23 cellular contexts compared by ENCODE assay signal in genomic region chr7:44664756-44665461, GRCh38. TPM values are rescaled to one million over a fixed set of nuclear protein-coding genes. Genes with fewer than 3 reads are reported as not detected.
DNase-seq lines count a peak whose midpoint lies in the region; ATAC-seq and TF ChIP-seq lines count a peak whose summit lies in the region.
"Had no signal": no experiment of that assay in that cellular context is flagged by ENCODE, and none has a peak within 500 bp of the region (broad histone marks: within the 10 kb centered on the region; RNA-seq: fewer than 3 reads in every experiment).

No MANE protein-coding gene starts in this region.

- peaks cover 54% of the 10 kb centered on the region for H3K36me3 ChIP-seq in CD4-positive, alpha-beta memory T cell (ENCODE audit: insufficient read depth, low read length)
- H3K36me3 ChIP-seq in RWPE2 (ENCODE audit: low read depth) (peaks cover 60% of the 10 kb centered on the region), hepatocyte (replicated peaks; ENCODE audit: insufficient read depth, low read depth) (no peaks in the 10 kb centered on the region), parathyroid adenoma (ENCODE audit: control insufficient read depth, insufficient read depth, low read length) (no peaks in the 10 kb centered on the region)
- peaks cover 8% of the 10 kb centered on the region for H3K36me3 ChIP-seq in CD8-positive, alpha-beta T cell (ENCODE audit: insufficient read depth, low read length)

- peaks cover 64 to 68% of the 10 kb centered on the region in 2 donors for H3K36me3 Mint-ChIP-seq in CD4-positive, alpha-beta memory T cell
- H3K36me3 Mint-ChIP-seq in activated T-helper 2 cell treated with anti-CD3 and anti-CD28 coated beads, Interferon-gamma antibody, Interleukin-2, Interleukin-4, amounts not matched to agents 10 μg/mL and 5 μg/mL and 100 μg/mL, durations not matched to agents 14 hours and 24 hours and 36 hours (ENCODE audit: low read depth) = peaks cover 70% of the 10 kb centered on the region
- peaks cover 76% of the 10 kb centered on the region for H3K36me3 Mint-ChIP-seq in CD8-positive, alpha-beta T cell

- whole genome bisulfite sequencing in hepatocyte (ENCODE audit: low lambda C conversion rate, missing lambda C conversion rate) = 88% methylated on average over 4 of the region's 4 CpGs

- no peaks in the 10 kb centered on the region for H3K9me3 ChIP-seq in CD4-positive, alpha-beta memory T cell (ENCODE audit: control insufficient read depth in 1 of 2, low read length in 2 of 2)
- H3K9me3 ChIP-seq in RWPE2 (ENCODE audit: severe bottlenecking) = no peaks in the 10 kb centered on the region
- H3K9me3 ChIP-seq in hepatocyte (ENCODE audit: low read depth) = no peaks in the 10 kb centered on the region
- H3K9me3 ChIP-seq in parathyroid adenoma (ENCODE audit: control insufficient read depth, low read length) = no peaks in the 10 kb centered on the region
- H3K9me3 ChIP-seq in CD8-positive, alpha-beta T cell (ENCODE audit: low read length) = peaks cover 5% of the 10 kb centered on the region
- H3K9me3 ChIP-seq: HAP-1 had no signal

- no peaks in the 10 kb centered on the region for H3K9me2 ChIP-seq in hepatocyte (replicated peaks; ENCODE audit: insufficient read depth)

- H3K4me1 ChIP-seq in CD4-positive, alpha-beta memory T cell (ENCODE audit: insufficient read depth, low read length) = no peaks in the 10 kb centered on the region
- H3K4me1 ChIP-seq in RWPE2 (ENCODE audit: insufficient read depth, poor library complexity, severe bottlenecking) (no peaks in the 10 kb centered on the region), hepatocyte (ENCODE audit: insufficient read depth) (no peaks in the 10 kb centered on the region), parathyroid adenoma (peaks cover 16% of the 10 kb centered on the region)
- no peaks in the 10 kb centered on the region for H3K4me1 ChIP-seq in CD8-positive, alpha-beta T cell (ENCODE audit: insufficient read depth, low read length)
- H3K4me1 ChIP-seq: HAP-1, vagina had no signal

- H3K4me1 Mint-ChIP-seq in CD4-positive, alpha-beta memory T cell = peaks cover 7 to 17% (median 16%) of the 10 kb centered on the region in 4 donors
- H3K4me1 Mint-ChIP-seq in activated T-helper 2 cell treated with anti-CD3 and anti-CD28 coated beads, Interferon-gamma antibody, Interleukin-2, Interleukin-4, amounts not matched to agents 10 μg/mL and 5 μg/mL and 100 μg/mL, durations not matched to agents 14 hours and 24 hours and 36 hours (ENCODE audit: low read depth) = peaks cover 4% of the 10 kb centered on the region
- peaks cover 3% of the 10 kb centered on the region for H3K4me1 Mint-ChIP-seq in CD8-positive, alpha-beta T cell (ENCODE audit: low read depth)

- POLR2A ChIA-PET in CD4-positive, alpha-beta memory T cell (lab: Charles Lee; ENCODE audit: partially characterized antibody) = interaction anchor here (1.1 kb wide), 1 partner anchor 27 kb away, joined by 3 read pairs; no protein-coding TSS in a partner anchor
- POLR2A ChIA-PET in CD8-positive, alpha-beta T cell (lab: Charles Lee) = no interaction called here

- TF ChIP-seq CTCF in RWPE2 (IDR thresholded peaks at IDR 0.05; ENCODE audit: poor library complexity, severe bottlenecking) (no peak), hepatocyte (IDR thresholded peaks at IDR 0.05; ENCODE audit: poor library complexity) (no peak), parathyroid adenoma (IDR thresholded peaks at IDR 0.05) (no peak)
- no peak for TF ChIP-seq CTCF in CD8-positive, alpha-beta T cell (IDR thresholded peaks at IDR 0.05)

- peaks cover 3 to 11% (median 7%) of the 10 kb centered on the region in 8 donors for H3K9me3 Mint-ChIP-seq in CD4-positive, alpha-beta memory T cell
- peaks cover 12% of the 10 kb centered on the region for H3K9me3 Mint-ChIP-seq in activated T-helper 2 cell treated with anti-CD3 and anti-CD28 coated beads, Interferon-gamma antibody, Interleukin-2, Interleukin-4, amounts not matched to agents 10 μg/mL and 5 μg/mL and 100 μg/mL, durations not matched to agents 14 hours and 24 hours and 36 hours
- H3K9me3 Mint-ChIP-seq in CD8-positive, alpha-beta T cell = peaks cover 10% of the 10 kb centered on the region

- no peak overlapping the region for H3K27ac ChIP-seq in CD4-positive, alpha-beta memory T cell (ENCODE audit: low read depth, low read length)
- H3K27ac ChIP-seq in RWPE2 (ENCODE audit: poor library complexity, severe bottlenecking) (peak overlapping the region; percentile 7), hepatocyte (peak overlapping the region; percentile 3), parathyroid adenoma (peak overlapping the region; percentile 87)
- no peak overlapping the region for H3K27ac ChIP-seq in CD8-positive, alpha-beta T cell (ENCODE audit: low read depth, low read length)
- H3K27ac ChIP-seq: esophagus muscularis mucosa, vagina had no signal

- no peak overlapping the region for H3K4me3 Mint-ChIP-seq in CD4-positive, alpha-beta memory T cell
- no peak overlapping the region for H3K4me3 Mint-ChIP-seq in activated T-helper 2 cell treated with anti-CD3 and anti-CD28 coated beads, Interferon-gamma antibody, Interleukin-2, Interleukin-4, amounts not matched to agents 10 μg/mL and 5 μg/mL and 100 μg/mL, durations not matched to agents 14 hours and 24 hours and 36 hours (ENCODE audit: low read depth)
- H3K4me3 Mint-ChIP-seq in CD8-positive, alpha-beta T cell = no peak overlapping the region
- H3K4me3 Mint-ChIP-seq: activated naive CD8-positive, alpha-beta T cell treated with anti-CD3 and anti-CD28 coated beads for 36 hours; activated T-helper 1 cell treated with anti-CD3 and anti-CD28 coated beads, Interleukin-12 subunit alpha, Interleukin-12 subunit beta, Interleukin-2, Interleukin-4 antibody, amounts not matched to agents 30 ng/mL and 10 ng/mL and 1 ng/mL, durations not matched to agents 14 hours and 24 hours and 36 hours; CD4-positive, alpha-beta T cell; natural killer cell had no signal

- no peak for DNase-seq in CD4-positive, alpha-beta memory T cell
- DNase-seq in RWPE2 (ENCODE audit: low spot score) = no peak
- no peak for DNase-seq in hepatocyte (ENCODE audit: low spot score)
- DNase-seq in activated T-helper 2 cell treated with anti-CD3 and anti-CD28 coated beads, Interferon-gamma antibody, Interleukin-2, Interleukin-4, amounts not matched to agents 10 μg/mL and 5 μg/mL and 100 μg/mL, durations not matched to agents 14 hours and 24 hours and 36 hours (ENCODE audit: low spot score) = no peak
- no peak for DNase-seq in AG20443 (ENCODE audit: low spot score)
- DNase-seq in CD8-positive, alpha-beta T cell = no peak
- DNase-seq: activated naive CD8-positive, alpha-beta T cell treated with anti-CD3 and anti-CD28 coated beads for 36 hours; CD4-positive, alpha-beta T cell; effector CD8-positive, alpha-beta T cell; KBM-7; midbrain; MV-4-11; natural killer cell; NCI-H1694; NCI-H69; stimulated activated CD4-positive, alpha-beta T cell treated with anti-CD3 and anti-CD28 coated beads, Interleukin-1b, Interleukin-23, amount 100 ng/mL, for 48 hours; SW 1271 had no signal

- no peaks in the 10 kb centered on the region for H4K20me1 ChIP-seq in hepatocyte (ENCODE audit: insufficient read depth, poor library complexity, severe bottlenecking)

- no peak overlapping the region for H3K4me3 ChIP-seq in CD4-positive, alpha-beta memory T cell (ENCODE audit: low read length in 2 of 2)
- no peak overlapping the region for H3K4me3 ChIP-seq in RWPE2 (ENCODE audit: severe bottlenecking)
- H3K4me3 ChIP-seq in hepatocyte = no peak overlapping the region
- H3K4me3 ChIP-seq in parathyroid adenoma (ENCODE audit: low read depth, low read length) = peak overlapping the region; percentile 25
- no peak overlapping the region for H3K4me3 ChIP-seq in CD8-positive, alpha-beta T cell (ENCODE audit: low read depth, low read length)
- H3K4me3 ChIP-seq: esophagus muscularis mucosa, HAP-1, vagina had no signal

- no peak overlapping the region for H3K4me2 ChIP-seq in hepatocyte
- H3K4me2 ChIP-seq in parathyroid adenoma (ENCODE audit: low read length) = peak overlapping the region; percentile 30

- intact Hi-C loops in CD4-positive, alpha-beta memory T cell (cut with micrococcal nuclease) = no loop called here
- intact Hi-C loops in activated T-helper 2 cell treated with anti-CD3 and anti-CD28 coated beads, Interferon-gamma antibody, Interleukin-2, Interleukin-4, amounts not matched to agents 10 μg/mL and 5 μg/mL and 100 μg/mL, durations not matched to agents 14 hours and 24 hours and 36 hours (cut with micrococcal nuclease) = no loop called here
- intact Hi-C loops in CD8-positive, alpha-beta T cell (cut with DNase I, micrococcal nuclease) = loop anchor here in 1 of 2 experiments (5.0 kb wide), 1 partner anchor 33 kb away; no protein-coding TSS in a partner anchor

- H3K27me3 ChIP-seq in CD4-positive, alpha-beta memory T cell (ENCODE audit: insufficient read depth, low read length) = no peaks in the 10 kb centered on the region
- H3K27me3 ChIP-seq in RWPE2 (ENCODE audit: insufficient read depth, poor library complexity, severe bottlenecking) (no peaks in the 10 kb centered on the region), hepatocyte (no peaks in the 10 kb centered on the region), parathyroid adenoma (ENCODE audit: control insufficient read depth, insufficient read depth, low read length) (no peaks in the 10 kb centered on the region)
- no peaks in the 10 kb centered on the region for H3K27me3 ChIP-seq in CD8-positive, alpha-beta T cell (ENCODE audit: insufficient read depth, low read length)
- H3K27me3 ChIP-seq: esophagus muscularis mucosa, vagina had no signal

- CTCF ChIA-PET in CD4-positive, alpha-beta memory T cell (lab: Charles Lee; ENCODE audit: partially characterized antibody) = no interaction called here
- CTCF ChIA-PET in CD8-positive, alpha-beta T cell (lab: Charles Lee) = no interaction called here

- peak overlapping the region; percentile 44 to 89 (median 68) for H3K27ac Mint-ChIP-seq in CD4-positive, alpha-beta memory T cell
- no peak overlapping the region for H3K27ac Mint-ChIP-seq in activated T-helper 2 cell treated with anti-CD3 and anti-CD28 coated beads, Interferon-gamma antibody, Interleukin-2, Interleukin-4, amounts not matched to agents 10 μg/mL and 5 μg/mL and 100 μg/mL, durations not matched to agents 14 hours and 24 hours and 36 hours
- no peak overlapping the region for H3K27ac Mint-ChIP-seq in CD8-positive, alpha-beta T cell
- H3K27ac Mint-ChIP-seq: activated naive CD8-positive, alpha-beta T cell treated with anti-CD3 and anti-CD28 coated beads for 36 hours; activated T-helper 1 cell treated with anti-CD3 and anti-CD28 coated beads, Interleukin-12 subunit alpha, Interleukin-12 subunit beta, Interleukin-2, Interleukin-4 antibody, amounts not matched to agents 30 ng/mL and 10 ng/mL and 1 ng/mL, durations not matched to agents 14 hours and 24 hours and 36 hours; natural killer cell; progenitor cell of endocrine pancreas had no signal

- H3K79me2 ChIP-seq in hepatocyte (peaks cover 11% of the 10 kb centered on the region), parathyroid adenoma (peaks cover 36% of the 10 kb centered on the region)

- H3K27me3 Mint-ChIP-seq in CD4-positive, alpha-beta memory T cell = no peaks in the 10 kb centered on the region
- H3K27me3 Mint-ChIP-seq in activated T-helper 2 cell treated with anti-CD3 and anti-CD28 coated beads, Interferon-gamma antibody, Interleukin-2, Interleukin-4, amounts not matched to agents 10 μg/mL and 5 μg/mL and 100 μg/mL, durations not matched to agents 14 hours and 24 hours and 36 hours (ENCODE audit: low read depth) = no peaks in the 10 kb centered on the region
- no peaks in the 10 kb centered on the region for H3K27me3 Mint-ChIP-seq in CD8-positive, alpha-beta T cell (ENCODE audit: low read depth)
- H3K27me3 Mint-ChIP-seq: activated naive CD8-positive, alpha-beta T cell treated with anti-CD3 and anti-CD28 coated beads for 36 hours; CD4-positive, alpha-beta T cell; progenitor cell of endocrine pancreas had no signal

- H2AFZ ChIP-seq in hepatocyte (no peak overlapping the region), parathyroid adenoma (no peak overlapping the region)

- ATAC-seq in RWPE2 (ENCODE audit: low read depth) = no peak
- no peak for ATAC-seq in CD8-positive, alpha-beta T cell
- ATAC-seq: natural killer cell had no signal

- no peak overlapping the region for H3K9ac ChIP-seq in parathyroid adenoma

RNA-seq across cellular contexts. Expression of gene OGDH, which starts 58.5 kb away (rescaled TPM):
- total RNA-seq in CD4-positive, alpha-beta memory T cell = 100 to 1,000 TPM; 116 to 126 TPM
- 10 to 100 TPM; 42.2 to 61.6 TPM for polyA plus RNA-seq in CD4-positive, alpha-beta memory T cell
- total RNA-seq in hepatocyte = 61.1 and 65.3 TPM in 2 replicates
- polyA plus RNA-seq in hepatocyte = 38.8 and 40.8 TPM in 2 replicates
- total RNA-seq in activated T-helper 2 cell treated with anti-CD3 and anti-CD28 coated beads, Interferon-gamma antibody, Interleukin-2, Interleukin-4, amounts not matched to agents 10 μg/mL and 5 μg/mL and 100 μg/mL, durations not matched to agents 14 hours and 24 hours and 36 hours = 105 and 109 TPM in 2 replicates
- total RNA-seq in CD8-positive, alpha-beta T cell = 10 to 100 TPM; 36.8 to 39.6 TPM

Comparison
In these comparisons a context has a peak if more than half of its experiments do, and no peak if none do; other contexts are left out.
1. H3K27ac ChIP-seq: peak in RWPE2 (single experiment), hepatocyte (single experiment) and parathyroid adenoma (single experiment); none in CD4-positive, alpha-beta memory T cell (single experiment) and CD8-positive, alpha-beta T cell (single experiment).
2. H3K27ac Mint-ChIP-seq: peak in CD4-positive, alpha-beta memory T cell (7 of 7); none in activated T-helper 2 cell treated with anti-CD3 and anti-CD28 coated beads, Interferon-gamma antibody, Interleukin-2, Interleukin-4, amounts not matched to agents 10 μg/mL and 5 μg/mL and 100 μg/mL, durations not matched to agents 14 hours and 24 hours and 36 hours (single experiment) and CD8-positive, alpha-beta T cell (single experiment).